17 cellular contexts compared by ENCODE assay signal in the genomic region with DNA sequence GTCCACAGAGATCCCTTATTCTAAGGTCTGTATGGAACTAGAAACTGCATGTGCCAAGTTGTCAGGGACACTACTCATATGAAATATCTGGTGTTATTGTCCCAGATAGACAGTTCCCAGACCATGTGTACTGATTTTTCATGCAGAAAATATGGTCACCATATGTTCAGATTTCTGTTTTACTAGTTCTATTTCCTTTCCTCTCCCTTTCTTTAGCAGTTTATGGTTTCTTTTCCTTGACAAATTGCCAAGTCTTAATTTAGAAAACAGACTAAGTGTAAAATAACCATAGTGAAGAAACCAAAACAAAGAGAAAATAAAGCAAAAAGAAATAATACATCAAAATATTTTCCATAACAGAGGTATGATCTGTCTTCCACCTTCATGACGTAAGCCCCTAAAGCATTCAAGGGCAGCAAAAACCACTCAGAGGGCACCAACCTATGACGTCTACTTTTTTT.
A peak's percentile ranks its signal among the peaks of the same experiment; 100 is the strongest.
DNase-seq lines count a peak whose midpoint lies in the region; ATAC-seq and TF ChIP-seq lines count a peak whose summit lies in the region.
"Had no signal": no experiment of that assay in that cellular context is flagged by ENCODE, and none has a peak within 500 bp of the region (broad histone marks: within the 10 kb centered on the region; RNA-seq: fewer than 3 reads in every experiment).

No MANE protein-coding gene starts in this region.

- TF ChIP-seq CTCF in fibroblast of lung (conservative IDR thresholded peaks at IDR 0.05 in 1 of 2, IDR thresholded peaks at IDR 0.05 in 1 of 2; ENCODE audit: low read depth in 1 of 2, low read length in 2 of 2): no peak

- H3K23ac ChIP-seq in mesenchymal stem cell (ENCODE audit: low read length in 2 of 2): no peak overlapping the region

- H3K4me2 ChIP-seq in fibroblast of lung (ENCODE audit: extremely low read depth, insufficient read depth, low read length) (no peak overlapping the region), mesenchymal stem cell (ENCODE audit: low read length, poor library complexity, severe bottlenecking) (no peak overlapping the region)
- H3K4me2 ChIP-seq: GM23338 had no signal

- H2AFZ ChIP-seq in fibroblast of lung (ENCODE audit: low read length) (no peak overlapping the region), mesenchymal stem cell (ENCODE audit: low read depth, low read length) (no peak overlapping the region)
- H2AFZ ChIP-seq: GM23338 had no signal

- no CpG with 5 or more reads among the region's 2 CpGs for WGBS in mesenchymal stem cell

- no peaks in the 10 kb centered on the region for H3K9me3 ChIP-seq in fibroblast of lung (ENCODE audit: control insufficient read depth, insufficient read depth, low read depth, low read length)
- H3K9me3 ChIP-seq in mesenchymal stem cell (ENCODE audit: control insufficient read depth, low read length): no peaks in the 10 kb centered on the region
- H3K9me3 ChIP-seq: transverse colon had no signal

- H3K4ac ChIP-seq in mesenchymal stem cell (ENCODE audit: low read depth in 1 of 2, low read length in 2 of 2): no peak overlapping the region

- H2AK5ac ChIP-seq in mesenchymal stem cell (ENCODE audit: low read length, severe bottlenecking): no peak overlapping the region

- H2BK5ac ChIP-seq in mesenchymal stem cell (ENCODE audit: low read depth, low read length, poor library complexity, severe bottlenecking): no peak overlapping the region

- no peak overlapping the region for H4K91ac ChIP-seq in mesenchymal stem cell (ENCODE audit: low read length)

- H3K4me3 ChIP-seq in fibroblast of lung (replicated peaks in 1 of 4; ENCODE audit: control extremely low read depth in 1 of 4, insufficient read depth in 1 of 4, low read depth in 3 of 4, low read length in 4 of 4) (no peak overlapping the region), rectal smooth muscle tissue (ENCODE audit: low read length) (no peak overlapping the region), mesenchymal stem cell (ENCODE audit: insufficient read depth in 1 of 2, low read depth in 1 of 2, low read length in 2 of 2) (no peak overlapping the region)
- H3K4me3 ChIP-seq: GM23338, transverse colon had no signal

- no peak overlapping the region for H3K18ac ChIP-seq in mesenchymal stem cell (ENCODE audit: low read depth in 1 of 2, low read length in 2 of 2)

- H4K20me1 ChIP-seq in fibroblast of lung (ENCODE audit: control insufficient read depth, extremely low read depth, insufficient read depth, low read length): no peaks in the 10 kb centered on the region

- H2BK12ac ChIP-seq in mesenchymal stem cell (ENCODE audit: low read length in 2 of 2): no peak overlapping the region

- H3K36me3 ChIP-seq in fibroblast of lung (ENCODE audit: control insufficient read depth, insufficient read depth, low read length): no peaks in the 10 kb centered on the region
- no peaks in the 10 kb centered on the region for H3K36me3 ChIP-seq in rectal smooth muscle tissue (ENCODE audit: control insufficient read depth, insufficient read depth, low read length)
- no peaks in the 10 kb centered on the region for H3K36me3 ChIP-seq in mesenchymal stem cell (ENCODE audit: control insufficient read depth in 1 of 2, insufficient read depth in 2 of 2, low read depth in 1 of 2, low read length in 2 of 2)
- H3K36me3 ChIP-seq: transverse colon had no signal

- H3K4me1 ChIP-seq in fibroblast of lung (ENCODE audit: control insufficient read depth, extremely low read depth, insufficient read depth, low read length) (peaks cover 3% of the 10 kb centered on the region), rectal smooth muscle tissue (ENCODE audit: control insufficient read depth, insufficient read depth, low read length) (peaks cover 25% of the 10 kb centered on the region), mesenchymal stem cell (ENCODE audit: control insufficient read depth, insufficient read depth, low read depth, low read length) (no peaks in the 10 kb centered on the region)

- H3K9ac ChIP-seq in fibroblast of lung (ENCODE audit: insufficient read depth, low read length): no peak overlapping the region
- no peak overlapping the region for H3K9ac ChIP-seq in rectal smooth muscle tissue (ENCODE audit: low read length)
- no peak overlapping the region for H3K9ac ChIP-seq in mesenchymal stem cell (ENCODE audit: low read length)

- peak; percentile 33 for DNase-seq in ELR (ENCODE audit: low read depth)
- peak; percentile 30 to 86 for DNase-seq in fibroblast of lung (ENCODE audit: low read depth in 2 of 2)
- no peak for DNase-seq in mesenchymal stem cell
- DNase-seq in HK-2 (ENCODE audit: unreplicated experiment): no peak
- DNase-seq: activated CD4-positive, alpha-beta T cell treated with anti-CD3 and anti-CD28 coated beads for 36 hours; activated naive CD8-positive, alpha-beta T cell treated with anti-CD3 and anti-CD28 coated beads for 36 hours; NCI-H1048; retina; SHP77 treated with DMSO at 0.1 percent for 48 hours; transverse colon had no signal

- H3K14ac ChIP-seq in mesenchymal stem cell (ENCODE audit: low read length in 2 of 2): no peak overlapping the region

- no peaks in the 10 kb centered on the region for H3K79me2 ChIP-seq in fibroblast of lung (ENCODE audit: control insufficient read depth, insufficient read depth, low read length)

- no peak overlapping the region for H2BK15ac ChIP-seq in mesenchymal stem cell (ENCODE audit: low read depth, poor library complexity, severe bottlenecking)

- no peak overlapping the region for H2BK120ac ChIP-seq in mesenchymal stem cell (ENCODE audit: low read depth, low read length)

- ATAC-seq in SK-N-SH treated with all-trans-retinoic acid at 6 μM for 48 hours (no peak), GM21529 (IDR thresholded peaks at IDR 0.05; ENCODE audit: unreplicated experiment) (no peak), HG02970 (IDR thresholded peaks at IDR 0.05; ENCODE audit: low FRiP score, unreplicated experiment) (no peak)
- ATAC-seq: activated CD4-positive, alpha-beta T cell treated with anti-CD3 and anti-CD28 coated beads for 36 hours; GM23338; natural killer cell treated with Interleukin-12 subunit alpha and Interleukin-12 subunit beta and Interleukin-15 and Interleukin-18, amount 100 ng/mL, for 72 hours had no signal

- no peaks in the 10 kb centered on the region for H3K79me1 ChIP-seq in mesenchymal stem cell (replicated peaks; ENCODE audit: low read length, poor library complexity, severe bottlenecking)

- H3K27me3 ChIP-seq in fibroblast of lung (ENCODE audit: control insufficient read depth, insufficient read depth, low read length) (no peaks in the 10 kb centered on the region), rectal smooth muscle tissue (ENCODE audit: control insufficient read depth, insufficient read depth, low read length) (no peaks in the 10 kb centered on the region), mesenchymal stem cell (ENCODE audit: control insufficient read depth in 1 of 2, insufficient read depth in 1 of 2, low read length in 2 of 2) (no peaks in the 10 kb centered on the region)
- H3K27me3 ChIP-seq: transverse colon had no signal

- H4K8ac ChIP-seq in mesenchymal stem cell (ENCODE audit: low read length): no peak overlapping the region

- H3K27ac ChIP-seq in fibroblast of lung (ENCODE audit: insufficient read depth, low read length) (no peak overlapping the region), rectal smooth muscle tissue (ENCODE audit: low read depth, low read length) (peak overlapping the region; percentile 59), mesenchymal stem cell (ENCODE audit: low read length, poor library complexity, severe bottlenecking) (no peak overlapping the region)
- H3K27ac ChIP-seq: epithelial cell of prostate had no signal

TF ChIP-seq in SK-N-SH treated with all-trans-retinoic acid at 6 μM for 48 hours, 23 proteins besides CTCF, POLR2A, EP300 and RAD21:
- TF ChIP-seq ISL1 (CRISPR knock-in tag; IDR thresholded peaks at IDR 0.05): no peak
- peak; percentile 50 for TF ChIP-seq ZFP30 (CRISPR knock-in tag; IDR thresholded peaks at IDR 0.05)
- TF ChIP-seq PATZ1 (CRISPR knock-in tag; IDR thresholded peaks at IDR 0.05; ENCODE audit: borderline replicate concordance): no peak
- TF ChIP-seq CREB5 (CRISPR knock-in tag; IDR thresholded peaks at IDR 0.05; ENCODE audit: low read depth): no peak
- TF ChIP-seq TCF4 (CRISPR knock-in tag; IDR thresholded peaks at IDR 0.05; ENCODE audit: borderline replicate concordance): peak; percentile 67; the same call in 1 of the 2 replicates
TF ChIP-seq in SK-N-SH treated with all-trans-retinoic acid at 6 μM for 48 hours: peak in this region for 2.

Comparison
In these comparisons a context has a peak if more than half of its experiments do, and no peak if none do; other contexts are left out.
1. DNase-seq: peak in ELR (single experiment) and fibroblast of lung (2 of 2); none in mesenchymal stem cell (single experiment) and HK-2 (single experiment).